ENCODE assay signal across 12 cellular contexts in the genomic region with DNA sequence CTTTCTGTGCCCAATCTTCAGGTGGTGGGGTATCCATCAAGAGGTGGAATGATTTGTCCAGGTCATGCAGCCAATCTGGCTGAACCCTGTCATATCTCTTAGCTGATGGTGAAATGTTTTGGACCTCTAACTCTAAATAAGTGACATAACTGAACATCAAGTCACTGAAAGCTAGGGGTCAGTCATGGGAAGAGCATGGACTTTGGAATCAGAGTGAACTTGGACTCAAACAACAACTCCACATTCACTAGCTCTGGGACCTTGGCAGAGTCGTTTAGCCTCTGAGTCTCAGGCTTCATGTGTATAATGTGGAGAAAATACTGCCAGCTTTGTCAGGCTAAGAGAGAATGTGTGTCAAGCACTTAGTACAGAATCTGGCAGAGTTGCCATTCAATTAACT.
DNase-seq lines count a peak whose midpoint lies in the region; ATAC-seq and TF ChIP-seq lines count a peak whose summit lies in the region.
"Had no signal": no experiment of that assay in that cellular context is flagged by ENCODE, and none has a peak within 500 bp of the region (broad histone marks: within the 10 kb centered on the region; RNA-seq: fewer than 3 reads in every experiment).

No MANE protein-coding gene starts in this region.

- H2AFZ ChIP-seq in PC-3 (ENCODE audit: low read length), result no peak overlapping the region
- H2AFZ ChIP-seq in MM.1S (ENCODE audit: low read length), result no peak overlapping the region

- TF ChIP-seq CTCF in PC-3 (conservative IDR thresholded peaks at IDR 0.05; ENCODE audit: low read depth, low read length) (peak; percentile 33), foreskin fibroblast (IDR thresholded peaks at IDR 0.05; ENCODE audit: low read depth, low read length) (peak; percentile 18), retinal pigment epithelial cell (conservative IDR thresholded peaks at IDR 0.05; ENCODE audit: low read depth, low read length) (peak; percentile 27), MM.1S (IDR thresholded peaks at IDR 0.05; ENCODE audit: low read length) (no peak)

- no peaks in the 10 kb centered on the region for H3K4me1 ChIP-seq in PC-3 (ENCODE audit: insufficient read depth, low read length)
- no peaks in the 10 kb centered on the region for H3K4me1 ChIP-seq in MM.1S (ENCODE audit: low read length)
- H3K4me1 ChIP-seq: A549 had no signal

- H3K27ac ChIP-seq in PC-3 (ENCODE audit: low read length), result no peak overlapping the region
- H3K27ac ChIP-seq in MM.1S (ENCODE audit: low read length), result no peak overlapping the region
- H3K27ac ChIP-seq: A549 had no signal

- ATAC-seq in PC-3, result no peak
- ATAC-seq in HG03354 (IDR thresholded peaks at IDR 0.05; ENCODE audit: poor library complexity, severe bottlenecking, unreplicated experiment), result no peak
- no peak for ATAC-seq in HG03521 (IDR thresholded peaks at IDR 0.05; ENCODE audit: unreplicated experiment)
- ATAC-seq: A549, T-helper 17 cell had no signal

- intact Hi-C loops in PC-3 (cut with micrococcal nuclease), result loop anchor here (1.0 kb wide), 1 partner anchor 250 kb away; no protein-coding TSS in a partner anchor

- POLR2A ChIA-PET in PC-3 (lab: Charles Lee; ENCODE audit: unreplicated experiment), result no interaction called here

- H3K9me2 ChIP-seq in PC-3 (replicated peaks; ENCODE audit: low read length) (no peaks in the 10 kb centered on the region), MM.1S (replicated peaks; ENCODE audit: insufficient read depth, low read length) (no peaks in the 10 kb centered on the region)

- no peak overlapping the region for H3K4me2 ChIP-seq in PC-3 (ENCODE audit: low read length)
- no peak overlapping the region for H3K4me2 ChIP-seq in MM.1S (ENCODE audit: low read depth, low read length)
- H3K4me2 ChIP-seq: A549 had no signal

- DNase-seq in DMS53 (lab: John Stamatoyannopoulos, UW), result peak; percentile 15
- DNase-seq in DMS53 treated with DMSO at 0.1 percent for 48 hours (lab: John Stamatoyannopoulos, UW; ENCODE audit: unreplicated experiment), result no peak
- peak; percentile 14 for DNase-seq in PC-3
- DNase-seq in foreskin fibroblast, result peak; percentile 1 to 20
- no peak for DNase-seq in retinal pigment epithelial cell (ENCODE audit: low read depth)
- DNase-seq in MM.1S, result no peak
- DNase-seq: activated T-cell treated with anti-CD3 and anti-CD28 coated beads, Interleukin-2, amount 50 U/mL, for 24 hours; stimulated activated CD4-positive, alpha-beta T cell treated with anti-CD3 and anti-CD28 coated beads, Interleukin-2, amount 100 ng/mL, for 24 hours; T-helper 17 cell had no signal

- H3K27me3 ChIP-seq in PC-3 (ENCODE audit: low read length) (no peaks in the 10 kb centered on the region), MM.1S (replicated peaks; ENCODE audit: insufficient read depth, low read length) (no peaks in the 10 kb centered on the region)

- CTCF ChIA-PET in PC-3 (lab: Charles Lee), result no interaction called here

- H3K4me3 ChIP-seq in PC-3 (ENCODE audit: low read length), result no peak overlapping the region
- no peak overlapping the region for H3K4me3 ChIP-seq in foreskin fibroblast (ENCODE audit: low read depth in 1 of 2, low read length in 2 of 2)
- no peak overlapping the region for H3K4me3 ChIP-seq in retinal pigment epithelial cell (ENCODE audit: low read length)
- H3K4me3 ChIP-seq in MM.1S (ENCODE audit: low read length), result no peak overlapping the region
- H3K4me3 ChIP-seq: A549 had no signal

- no peaks in the 10 kb centered on the region for H4K20me1 ChIP-seq in PC-3 (ENCODE audit: low read length)
- H4K20me1 ChIP-seq in MM.1S (ENCODE audit: insufficient read depth, low read length), result no peaks in the 10 kb centered on the region

- H3F3A ChIP-seq in PC-3 (ENCODE audit: low read length, unreplicated experiment), result no peaks in the 10 kb centered on the region
- no peaks in the 10 kb centered on the region for H3F3A ChIP-seq in MM.1S (ENCODE audit: insufficient read depth, low read length)

- H3K36me3 ChIP-seq in PC-3 (ENCODE audit: low read depth, low read length), result no peaks in the 10 kb centered on the region
- no peaks in the 10 kb centered on the region for H3K36me3 ChIP-seq in MM.1S (replicated peaks; ENCODE audit: insufficient read depth, low read length)

- H3K79me2 ChIP-seq in PC-3 (ENCODE audit: low read length) (no peaks in the 10 kb centered on the region), MM.1S (ENCODE audit: low read length) (no peaks in the 10 kb centered on the region)

- BruUV-seq in PC-3 (replicated peaks; lab: Mats Ljungman, UMichigan), result no TSS peak

- H3K9ac ChIP-seq in PC-3 (ENCODE audit: low read length) (no peak overlapping the region), MM.1S (ENCODE audit: low read length) (no peak overlapping the region)

- H3K9me3 ChIP-seq in PC-3 (ENCODE audit: low read length) (no peaks in the 10 kb centered on the region), MM.1S (replicated peaks; ENCODE audit: insufficient read depth, low read length) (no peaks in the 10 kb centered on the region)
- H3K9me3 ChIP-seq: A549 had no signal

Comparison
In these comparisons a context has a peak if more than half of its experiments do, and no peak if none do; other contexts are left out.
1. DNase-seq: peak in DMS53 (single experiment), PC-3 (single experiment) and foreskin fibroblast (2 of 2); none in DMS53 treated with DMSO at 0.1 percent for 48 hours (single experiment), retinal pigment epithelial cell (single experiment) and MM.1S (single experiment).